1 cellular context compared by ENCODE assay signal in genomic region chr21:38095220-38095619, GRCh38.
TF ChIP-seq lines count a peak whose summit lies in the region.

No MANE protein-coding gene starts in this region.

TF ChIP-seq in K562, 482 proteins besides CTCF, POLR2A, EP300 and RAD21 (continued from another document and continues in another):
- TF ChIP-seq E2F8 (IDR thresholded peaks at IDR 0.05; ENCODE audit: low read depth, partially characterized antibody): no peak
- no peak for TF ChIP-seq E2F3 (CRISPR knock-in tag; IDR thresholded peaks at IDR 0.05)
- no peak for TF ChIP-seq PTBP1 (IDR thresholded peaks at IDR 0.05; ENCODE audit: low read depth, low read length)
- no peak for TF ChIP-seq ATF1 (CRISPR knock-in tag; IDR thresholded peaks at IDR 0.05)
- no peak for TF ChIP-seq ATF1 (tag; IDR thresholded peaks at IDR 0.05)
- no peak for TF ChIP-seq BCLAF1 (IDR thresholded peaks at IDR 0.05; ENCODE audit: borderline replicate concordance in 1 of 2, control insufficient read depth in 1 of 2, low read depth in 2 of 2, low read length in 1 of 2)
- no peak for TF ChIP-seq ETV6 (IDR thresholded peaks at IDR 0.05; ENCODE audit: borderline replicate concordance in 1 of 2, low read depth in 2 of 2, low read length in 1 of 2)
- no peak for TF ChIP-seq ETV6 (CRISPR knock-in tag; IDR thresholded peaks at IDR 0.05; ENCODE audit: borderline replicate concordance)
- 0 out of 2 replicates have a peak, but pooled peaks have one; percentile 27 for TF ChIP-seq CTBP1 (IDR thresholded peaks at IDR 0.05; ENCODE audit: borderline replicate concordance)
- TF ChIP-seq SMARCC2 (IDR thresholded peaks at IDR 0.05; ENCODE audit: low read depth): no peak
- no peak for TF ChIP-seq E2F1 (CRISPR knock-in tag; IDR thresholded peaks at IDR 0.05)
- TF ChIP-seq FOSL1 (tag; conservative IDR thresholded peaks at IDR 0.05): peak; percentile 42; the same call in 1 of the 2 replicates
- no peak for TF ChIP-seq CBFA2T2 (conservative IDR thresholded peaks at IDR 0.05)
- no peak for TF ChIP-seq ETS1 (conservative IDR thresholded peaks at IDR 0.05; ENCODE audit: control insufficient read depth, low read depth, low read length)
- no peak for TF ChIP-seq ZNF586 (CRISPR knock-in tag; conservative IDR thresholded peaks at IDR 0.05)
- TF ChIP-seq AFF4 (CRISPR knock-in tag; IDR thresholded peaks at IDR 0.05): no peak
- no peak for TF ChIP-seq TCF7L2 (IDR thresholded peaks at IDR 0.05; ENCODE audit: low read depth, low read length)
- TF ChIP-seq BRF2 (IDR thresholded peaks at IDR 0.05; ENCODE audit: borderline replicate concordance, insufficient read depth, insufficient read length): no peak
- TF ChIP-seq CBFA2T3 (IDR thresholded peaks at IDR 0.05): peak; percentile 52
- no peak for TF ChIP-seq COPS2 (conservative IDR thresholded peaks at IDR 0.05)
- TF ChIP-seq GABPB2 (CRISPR knock-in tag; conservative IDR thresholded peaks at IDR 0.05): no peak
- no peak for TF ChIP-seq POLR3G (IDR thresholded peaks at IDR 0.05; ENCODE audit: extremely low read depth, insufficient read length, insufficient replicate concordance)
- TF ChIP-seq PHB2 (IDR thresholded peaks at IDR 0.05; ENCODE audit: low read depth): no peak
- no peak for TF ChIP-seq TRIM24 (IDR thresholded peaks at IDR 0.05)
- TF ChIP-seq, protein P1, sequence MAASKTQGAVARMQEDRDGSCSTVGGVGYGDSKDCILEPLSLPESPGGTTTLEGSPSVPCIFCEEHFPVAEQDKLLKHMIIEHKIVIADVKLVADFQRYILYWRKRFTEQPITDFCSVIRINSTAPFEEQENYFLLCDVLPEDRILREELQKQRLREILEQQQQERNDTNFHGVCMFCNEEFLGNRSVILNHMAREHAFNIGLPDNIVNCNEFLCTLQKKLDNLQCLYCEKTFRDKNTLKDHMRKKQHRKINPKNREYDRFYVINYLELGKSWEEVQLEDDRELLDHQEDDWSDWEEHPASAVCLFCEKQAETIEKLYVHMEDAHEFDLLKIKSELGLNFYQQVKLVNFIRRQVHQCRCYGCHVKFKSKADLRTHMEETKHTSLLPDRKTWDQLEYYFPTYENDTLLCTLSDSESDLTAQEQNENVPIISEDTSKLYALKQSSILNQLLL (CRISPR knock-in tag; IDR thresholded peaks at IDR 0.05; ENCODE audit: borderline replicate concordance): no peak
- TF ChIP-seq RCOR1 (IDR thresholded peaks at IDR 0.05; ENCODE audit: borderline replicate concordance in 1 of 2, low read depth in 2 of 2, low read length in 2 of 2): peak in 1 of 2 experiments; percentile 28; a peak in 1 of 4 replicates
- TF ChIP-seq RNF219 (CRISPR knock-in tag; IDR thresholded peaks at IDR 0.05): no peak
- peak; percentile 34 for TF ChIP-seq MEIS2 (IDR thresholded peaks at IDR 0.05; ENCODE audit: partially characterized antibody)
